Comparison of ENCODE assay signal across 8 cellular contexts in genomic region chr2:24048662-24049484, GRCh38. TPM values are rescaled to one million over a fixed set of nuclear protein-coding genes. Genes with fewer than 3 reads are reported as not detected.
DNase-seq lines count a peak whose midpoint lies in the region; ATAC-seq and TF ChIP-seq lines count a peak whose summit lies in the region.

No MANE protein-coding gene starts in this region.

- DNase-seq in heart right ventricle: no peak
- no peak for DNase-seq in Right ventricle myocardium inferior (ENCODE audit: missing footprints)
- peak; percentile 28 for DNase-seq in SK-N-DZ (ENCODE audit: low spot score)
- DNase-seq in aorta: no peak

- intact Hi-C loops in heart right ventricle (cut with DNase I): loop anchor here in 2 of 10 donors (5.0 to 10.0 kb wide), 2 partner anchors 33 to 124 kb away; partner anchors contain the start of genes ATAD2B (in 1 of the 2) and TP53I3 (in 1 of the 2)
- intact Hi-C loops in Right ventricle myocardium inferior (cut with DNase I): no loop called here
- intact Hi-C loops in aorta (cut with DNase I): loop anchor here (5.0 to 10.0 kb wide), 2 partner anchors 107 to 124 kb away; partner anchors contain the start of genes ATAD2B (in 2 of the 2) and UBXN2A (in 1 of the 2)

- H3K4me3 ChIP-seq in heart right ventricle: peak overlapping the region; percentile 59 to 93 (median 76)
- peak overlapping the region; percentile 70 for H3K4me3 ChIP-seq in iPS-20b (ENCODE audit: low read length)
- H3K4me3 ChIP-seq in aorta (ENCODE audit: low read length in 2 of 2): peak overlapping the region; percentile 51 to 94

- H3K27ac ChIP-seq in heart right ventricle (peak overlapping the region in 2 of 10 donors; percentile 44 to 68), iPS-20b (ENCODE audit: low read length) (no peak overlapping the region), aorta (ENCODE audit: low read depth in 1 of 2, low read length in 2 of 2) (no peak overlapping the region)

- 18 to 24% methylated on average over 23 of the region's 23 CpGs for WGBS in heart right ventricle, 2 donors
- WGBS in aorta, 2 donors: 21 to 27% methylated on average over 23 of the region's 23 CpGs

- H3K9ac ChIP-seq in iPS-20b (ENCODE audit: low read depth, low read length): peak overlapping the region; percentile 56; the same call in 1 of the 2 replicates

- ATAC-seq in heart right ventricle (no peak), Right ventricle myocardium inferior (no peak), aorta (ENCODE audit: low FRiP score) (no peak), GM21367 (IDR thresholded peaks at IDR 0.05; ENCODE audit: unreplicated experiment) (no peak), HG02571 (IDR thresholded peaks at IDR 0.05; ENCODE audit: unreplicated experiment) (no peak), HG03139 (IDR thresholded peaks at IDR 0.05; ENCODE audit: unreplicated experiment) (no peak)

- H3K4me1 ChIP-seq in heart right ventricle (peaks cover 0 to 38% (median 29%) of the 10 kb centered on the region in 9 donors), iPS-20b (ENCODE audit: insufficient read depth, low read length) (peaks cover 14% of the 10 kb centered on the region; the same call in 1 of the 2 replicates), aorta (ENCODE audit: control insufficient read depth in 1 of 2, insufficient read depth in 2 of 2, low read length in 2 of 2) (no peaks in the 10 kb centered on the region)

- H3K9me3 ChIP-seq in heart right ventricle (no peaks in the 10 kb centered on the region), iPS-20b (ENCODE audit: insufficient read depth, low read depth, low read length) (no peaks in the 10 kb centered on the region), aorta (ENCODE audit: control insufficient read depth, low read length) (no peaks in the 10 kb centered on the region)

- peaks cover 0 to 22% (median 0%) of the 10 kb centered on the region in 7 donors for H3K27me3 ChIP-seq in heart right ventricle
- H3K27me3 ChIP-seq in iPS-20b (ENCODE audit: insufficient read depth, low read length): peaks cover 5% of the 10 kb centered on the region; the same call in 1 of the 2 replicates
- no peaks in the 10 kb centered on the region for H3K27me3 ChIP-seq in aorta (ENCODE audit: control insufficient read depth in 1 of 2, insufficient read depth in 2 of 2, low read length in 1 of 2)

- no peak for TF ChIP-seq CTCF in heart right ventricle (IDR thresholded peaks at IDR 0.05)

- no peaks in the 10 kb centered on the region for H3K36me3 ChIP-seq in heart right ventricle
- H3K36me3 ChIP-seq in iPS-20b (ENCODE audit: insufficient read depth, low read depth, low read length): no peaks in the 10 kb centered on the region
- H3K36me3 ChIP-seq in aorta (ENCODE audit: control insufficient read depth in 1 of 2, insufficient read depth in 2 of 2, low read length in 1 of 2): no peaks in the 10 kb centered on the region

RNA-seq across cellular contexts. Expression of gene FKBP1B, which starts 0.7 kb away (rescaled TPM):
- 1 to 10 TPM in 8 of 10 donors, under 1 TPM in 1, not detected in 1; 0.61 to 2.8 (median 1.7) TPM for total RNA-seq in heart right ventricle
- polyA plus RNA-seq in heart right ventricle: 1 to 10 TPM; 3.4 to 6.3 TPM
- total RNA-seq in Right ventricle myocardium inferior: 3.1 TPM
- polyA plus RNA-seq in SK-N-DZ (2014; cell fraction: cytosol; rRNA removed): 33.9 and 47.8 TPM in 2 replicates
- 23.8 and 33.4 TPM in 2 replicates for polyA plus RNA-seq in SK-N-DZ (2014; cell fraction: nucleus; rRNA removed)
- 1 to 10 TPM; 5.9 to 7.3 TPM for total RNA-seq in aorta
- 10 to 100 TPM; 18.7 to 24.8 TPM for polyA plus RNA-seq in aorta

RNA-seq across cellular contexts. Expression of gene WDCP, which starts 1.7 kb away (rescaled TPM):
- total RNA-seq in heart right ventricle (10 to 100 TPM in 1 of 10 donors, 1 to 10 TPM in 9; 4.8 to 10.1 (median 6.2) TPM), Right ventricle myocardium inferior (8.1 TPM), aorta (10 to 100 TPM in 1 of 2 donors, 1 to 10 TPM in 1; 8.3 to 11.2 TPM)
- polyA plus RNA-seq in heart right ventricle (1 to 10 TPM; 1.8 to 2.8 TPM), aorta (1 to 10 TPM; 1.3 to 3.5 TPM)
- polyA plus RNA-seq in SK-N-DZ (2014; cell fraction: cytosol; rRNA removed): 18.7 and 18.8 TPM in 2 replicates
- 12.1 and 16.3 TPM in 2 replicates for polyA plus RNA-seq in SK-N-DZ (2014; cell fraction: nucleus; rRNA removed)

RNA-seq across cellular contexts. Expression of gene SF3B6, which starts 27.3 kb away (rescaled TPM):
- 10 to 100 TPM; 52.9 to 64.6 (median 57.4) TPM for total RNA-seq in heart right ventricle
- polyA plus RNA-seq in heart right ventricle: 10 to 100 TPM; 29.2 to 81.7 TPM
- 53.7 TPM for total RNA-seq in Right ventricle myocardium inferior
- polyA plus RNA-seq in SK-N-DZ (2014; cell fraction: cytosol; rRNA removed): 193 and 230 TPM in 2 replicates
- polyA plus RNA-seq in SK-N-DZ (2014; cell fraction: nucleus; rRNA removed): 152 and 208 TPM in 2 replicates
- total RNA-seq in aorta: 10 to 100 TPM; 54.4 to 60.5 TPM
- polyA plus RNA-seq in aorta: 100 to 1,000 TPM; 115 to 158 TPM

RNA-seq across cellular contexts. Expression of gene TP53I3, which starts 35.8 kb away (rescaled TPM):
- total RNA-seq in heart right ventricle (10 to 100 TPM in 6 of 10 donors, 1 to 10 TPM in 4; 8.7 to 18.3 (median 12.3) TPM), Right ventricle myocardium inferior (17.2 TPM), aorta (10 to 100 TPM in 1 of 2 donors, 1 to 10 TPM in 1; 7.3 to 21.0 TPM)
- polyA plus RNA-seq in heart right ventricle (10 to 100 TPM; 16.4 to 17.2 TPM), aorta (10 to 100 TPM; 30.2 to 35.5 TPM)
- polyA plus RNA-seq in SK-N-DZ (2014; cell fraction: cytosol; rRNA removed): 17.5 and 19.9 TPM in 2 replicates
- 38.0 and 40.3 TPM in 2 replicates for polyA plus RNA-seq in SK-N-DZ (2014; cell fraction: nucleus; rRNA removed)

RNA-seq across cellular contexts. Expression of gene MFSD2B, which starts 39.0 kb away (rescaled TPM):
- total RNA-seq in heart right ventricle (under 1 TPM in 4 of 10 donors, not detected in 6; 0.19 to 0.66 (median 0.41) TPM), Right ventricle myocardium inferior (not detected), aorta (under 1 TPM; 0.33 to 0.42 TPM)
- polyA plus RNA-seq in heart right ventricle (under 1 TPM; 0.07 to 0.20 TPM), aorta (under 1 TPM in 1 of 2 donors, not detected in 1; 0.05 TPM)
- polyA plus RNA-seq in SK-N-DZ (2014; cell fraction: cytosol; rRNA removed): not detected in 2 replicates
- 0.12 TPM in 1 of 2 replicates, not detected in the other for polyA plus RNA-seq in SK-N-DZ (2014; cell fraction: nucleus; rRNA removed)
